Comparison of ENCODE assay signal across 27 cellular contexts in genomic region chrX:86141786-86142185, GRCh38. TPM values are rescaled to one million over a fixed set of nuclear protein-coding genes. Genes with fewer than 3 reads are reported as not detected.
"Had no signal": no experiment of that assay in that cellular context is flagged by ENCODE, and none has a peak within 500 bp of the region (broad histone marks: within the 10 kb centered on the region; RNA-seq: fewer than 3 reads in every experiment).

No MANE protein-coding gene starts in this region.

- ATAC-seq: natural killer cell; psoas muscle; right cardiac atrium; right lobe of liver; stimulated activated effector memory CD8-positive, alpha-beta T cell treated with anti-CD3 and anti-CD28 coated beads, Interleukin-12 subunit alpha, Interleukin-12 subunit beta, amount 100 ng/mL, for 72 hours; stimulated activated naive B cell treated with anti-CD40 and anti-IgM and Interleukin-4, amounts not matched to agents 10 μg/mL and 1 μg/mL and 100 μg/mL, for 72 hours; upper lobe of right lung had no signal

- H3K27me3 ChIP-seq: ovary, right lobe of liver, sigmoid colon, stomach, suprapubic skin, testis, tibial artery, transverse colon, upper lobe of right lung had no signal

- FAIRE-seq: small intestine had no signal

- H3K36me3 ChIP-seq: neural progenitor cell, ovary, right lobe of liver, sigmoid colon, stomach, suprapubic skin, tibial artery, transverse colon, upper lobe of right lung, uterus had no signal

- DNase-seq: natural killer cell; occipital lobe; ovary; posterior cingulate gyrus; psoas muscle; right cardiac atrium; right lobe of liver; sigmoid colon; small intestine; stimulated activated CD4-positive, alpha-beta T cell treated with anti-CD3 and anti-CD28 coated beads, Interleukin-15, amount 100 ng/mL, for 24 hours; stimulated activated CD4-positive, alpha-beta T cell treated with anti-CD3 and anti-CD28 coated beads, Interleukin-2, amount 100 ng/mL, for 24 hours; stimulated activated CD4-positive, alpha-beta T cell treated with anti-CD3 and anti-CD28 coated beads, Interleukin-2, amount 100 ng/mL, for 48 hours; stimulated activated CD4-positive, alpha-beta T cell treated with anti-CD3 and anti-CD28 coated beads, Interleukin-4, amount 100 ng/mL, for 24 hours; stimulated activated naive B cell treated with anti-CD40 and anti-IgM and Interleukin-4, amounts not matched to agents 10 μg/mL and 1 μg/mL and 100 μg/mL, for 72 hours; stimulated activated naive CD4-positive, alpha-beta T cell treated with Interleukin-2 at 50 U/mL for 16 hours; stomach; testis; tibial artery; transverse colon; upper lobe of right lung; uterus had no signal

- H3K9me3 ChIP-seq: ovary, psoas muscle, right lobe of liver, sigmoid colon, stomach, suprapubic skin, testis, tibial artery, transverse colon, upper lobe of right lung, uterus had no signal

- H3K4me3 ChIP-seq: neural progenitor cell, ovary, psoas muscle, right lobe of liver, sigmoid colon, stomach, suprapubic skin, testis, tibial artery, transverse colon, upper lobe of right lung, uterus had no signal

- H3K4me2 ChIP-seq: neural progenitor cell had no signal

- H3K4me1 ChIP-seq: parathyroid adenoma, psoas muscle, right lobe of liver, sigmoid colon, stomach, suprapubic skin, testis, tibial artery, transverse colon, upper lobe of right lung, uterus had no signal

- H3K27ac ChIP-seq: neural progenitor cell, ovary, parathyroid adenoma, psoas muscle, right lobe of liver, sigmoid colon, stomach, suprapubic skin, testis, tibial artery, transverse colon, upper lobe of right lung, uterus had no signal

RNA-seq across cellular contexts. Expression of gene DACH2, which starts 6.5 kb away (rescaled TPM):
- total RNA-seq: natural killer cell, osteoblast, psoas muscle, renal cortical epithelial cell, right lobe of liver, upper lobe of right lung had no signal
